Comparison of ENCODE assay signal across 17 cellular contexts in the genomic region with DNA sequence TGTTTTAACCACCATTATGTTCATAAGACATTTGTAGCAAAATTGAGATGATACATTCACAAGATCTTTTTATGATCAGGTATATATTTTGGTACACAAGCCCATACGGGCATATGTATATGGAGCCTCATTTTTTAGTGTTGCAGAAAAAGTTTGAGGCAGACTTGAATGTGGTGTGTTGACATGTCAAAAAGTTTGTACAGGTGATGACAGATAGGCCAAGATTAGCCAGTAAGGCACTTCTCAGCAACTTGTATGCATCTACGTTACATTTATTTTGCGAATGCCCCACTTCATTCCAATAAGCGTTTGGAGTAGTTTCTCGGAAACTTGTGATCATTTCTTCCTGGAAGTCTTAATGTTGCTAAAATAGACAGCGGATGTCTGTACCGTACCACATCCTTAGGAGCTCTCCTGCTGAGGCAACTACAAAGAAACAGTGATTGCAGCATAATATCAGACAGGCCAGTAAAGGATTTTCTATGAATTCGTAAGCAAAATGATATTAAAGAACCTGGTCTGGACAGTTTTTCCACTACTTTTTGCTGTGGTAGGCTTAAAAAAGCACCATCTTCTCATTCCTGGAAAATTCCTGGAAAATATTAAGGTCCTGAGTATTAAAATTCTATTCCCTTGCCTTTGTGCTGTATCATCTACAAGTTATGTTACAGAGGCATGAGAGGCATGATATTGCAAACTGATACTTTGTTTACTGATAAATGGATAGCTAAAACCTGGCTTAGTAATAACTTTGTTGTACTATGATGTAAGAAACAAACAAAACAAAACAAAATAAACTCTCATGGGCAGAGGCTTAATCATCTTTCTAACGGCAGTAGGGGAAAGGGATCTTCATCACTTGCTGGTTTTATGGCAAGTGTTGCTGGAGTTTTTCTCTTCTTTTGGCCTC.
DNase-seq lines count a peak whose midpoint lies in the region; ATAC-seq and TF ChIP-seq lines count a peak whose summit lies in the region.
"Had no signal": no experiment of that assay in that cellular context is flagged by ENCODE, and none has a peak within 500 bp of the region (broad histone marks: within the 10 kb centered on the region; RNA-seq: fewer than 3 reads in every experiment).

No MANE protein-coding gene starts in this region.

- H3K27ac ChIP-seq in DND-41 (ENCODE audit: low read length) (no peak overlapping the region), IMR-90 (ENCODE audit: insufficient read depth, low read length) (no peak overlapping the region), ovary (no peak overlapping the region)
- H3K27ac ChIP-seq: SJSA1 had no signal

- H3K4me1 ChIP-seq in DND-41 (ENCODE audit: insufficient read depth, low read length) (no peaks in the 10 kb centered on the region), IMR-90 (ENCODE audit: control insufficient read depth, insufficient read depth, low read length) (peaks cover 2% of the 10 kb centered on the region), ovary (ENCODE audit: insufficient read depth) (no peaks in the 10 kb centered on the region)
- H3K4me1 ChIP-seq: SJSA1 had no signal

- in situ Hi-C loops in IMR-90 (cut with MboI; ENCODE audit: low sequenced_read_pairs) = no loop called here

- no peaks in the 10 kb centered on the region for H4K20me1 ChIP-seq in DND-41 (ENCODE audit: insufficient read depth, low read length)
- H4K20me1 ChIP-seq in IMR-90 (ENCODE audit: insufficient read depth, low read length) = no peaks in the 10 kb centered on the region

- dilution Hi-C loops in IMR-90 (cut with HindIII; ENCODE audit: low sequenced_read_pairs, unreplicated experiment) = no loop called here

- DNase-seq in DND-41 (no peak), IMR-90 (peak; percentile 2), mesothelial cell of epicardium (ENCODE audit: low spot score in 2 of 2, unreplicated experiment in 2 of 2) (no peak), ovary (no peak), iPS-NIHi7 (ENCODE audit: extremely low spot score) (no peak)
- no peak for DNase-seq in activated T-helper 1 cell treated with anti-CD3 and anti-CD28 coated beads, Interleukin-12 subunit alpha, Interleukin-12 subunit beta, Interleukin-2, Interleukin-4 antibody, amounts not matched to agents 30 ng/mL and 10 ng/mL and 1 ng/mL, durations not matched to agents 14 hours and 24 hours and 36 hours (ENCODE audit: low spot score)
- no peak for DNase-seq in activated CD8-positive, alpha-beta memory T cell treated with anti-CD3 and anti-CD28 coated beads, Interleukin-2, amount 50 U/mL, for 48 hours
- DNase-seq: ACHN; Calu3; CD4-positive, alpha-beta T cell; DMS79 treated with DMSO at 0.1 percent for 48 hours; NCI-H1417; NCI-H187 treated with DMSO at 0.1 percent for 48 hours; OCI-M1 had no signal

- H4K8ac ChIP-seq in IMR-90 (ENCODE audit: low read depth in 2 of 2, low read length in 2 of 2) = no peak overlapping the region

- 100% methylated on average over 4 of the region's 9 CpGs; no CpG with 5 or more reads in 1 of the 2 experiments for WGBS in IMR-90 (ENCODE audit: extremely low coverage in 2 of 2, insufficient read length in 1 of 2), 2 experiments
- WGBS in ovary, 3 donors = 90 to 97% (median 92%) methylated on average over 9 of the region's 9 CpGs

- H3K18ac ChIP-seq in IMR-90 (ENCODE audit: low read depth, low read length) = no peak overlapping the region; the same call in 1 of the 2 replicates

- CTCF ChIA-PET in IMR-90 (lab: Yijun Ruan, JAX) = no interaction called here

- H2AK9ac ChIP-seq in IMR-90 (replicated peaks; ENCODE audit: low read depth, low read length, poor library complexity) = no peak overlapping the region

- 0 out of 2 replicates have a peak overlapping the region, but pooled peaks have one; percentile 32 for H3K4ac ChIP-seq in IMR-90 (ENCODE audit: low read depth, low read length)

- H4K5ac ChIP-seq in IMR-90 (ENCODE audit: low read depth, low read length) = no peak overlapping the region

- H3K23ac ChIP-seq in IMR-90 (ENCODE audit: low read depth, low read length) = no peak overlapping the region

- TF ChIP-seq EP300 in ovary (IDR thresholded peaks at IDR 0.05) = no peak

- no peaks in the 10 kb centered on the region for H3K9me3 ChIP-seq in DND-41 (ENCODE audit: insufficient read depth, low read length, severe bottlenecking)
- no peaks in the 10 kb centered on the region for H3K9me3 ChIP-seq in IMR-90 (ENCODE audit: control insufficient read depth, insufficient read depth, low read length)
- no peaks in the 10 kb centered on the region for H3K9me3 ChIP-seq in ovary
- H3K9me3 ChIP-seq: SJSA1 had no signal

- H3K36me3 Mint-ChIP-seq in activated T-helper 1 cell treated with anti-CD3 and anti-CD28 coated beads, Interleukin-12 subunit alpha, Interleukin-12 subunit beta, Interleukin-2, Interleukin-4 antibody, amounts not matched to agents 30 ng/mL and 10 ng/mL and 1 ng/mL, durations not matched to agents 14 hours and 24 hours and 36 hours (ENCODE audit: low read depth) = no peaks in the 10 kb centered on the region
- peaks cover 28% of the 10 kb centered on the region for H3K36me3 Mint-ChIP-seq in mesothelial cell of epicardium

- TF ChIP-seq POLR2A in IMR-90 (IDR thresholded peaks at IDR 0.05; ENCODE audit: low read depth, low read length) (no peak), ovary (IDR thresholded peaks at IDR 0.05) (no peak)

- 0 out of 2 replicates have a peak overlapping the region, but pooled peaks have one; percentile 43 for H4K91ac ChIP-seq in IMR-90 (ENCODE audit: insufficient read depth, low read depth, low read length)

- POLR2A ChIA-PET in IMR-90 (lab: Charles Lee; ENCODE audit: unreplicated experiment) = no interaction called here

- no peak overlapping the region for H2BK15ac ChIP-seq in IMR-90 (ENCODE audit: low read depth, low read length)

- ATAC-seq in DND-41 (ENCODE audit: insufficient read depth, low read depth) (peak; percentile 58; the same call in 1 of the 3 replicates), IMR-90 (ENCODE audit: low read depth) (peak; percentile 69)
- ATAC-seq: GM12878, GM23338 had no signal

- no peak overlapping the region for H3K14ac ChIP-seq in IMR-90 (replicated peaks; ENCODE audit: low read depth, low read length)

- H2AK5ac ChIP-seq in IMR-90 (ENCODE audit: low read depth, low read length) = no peak overlapping the region

- H2AFZ ChIP-seq in DND-41 (ENCODE audit: low read depth, low read length) = no peak overlapping the region
- peak overlapping the region; percentile 64 for H2AFZ ChIP-seq in IMR-90 (replicated peaks; ENCODE audit: low read length, poor library complexity)
- H2AFZ ChIP-seq: GM23338 had no signal

- no peaks in the 10 kb centered on the region for H3K27me3 Mint-ChIP-seq in activated T-helper 1 cell treated with anti-CD3 and anti-CD28 coated beads, Interleukin-12 subunit alpha, Interleukin-12 subunit beta, Interleukin-2, Interleukin-4 antibody, amounts not matched to agents 30 ng/mL and 10 ng/mL and 1 ng/mL, durations not matched to agents 14 hours and 24 hours and 36 hours (ENCODE audit: insufficient read depth)
- H3K27me3 Mint-ChIP-seq in mesothelial cell of epicardium (ENCODE audit: low read depth) = no peaks in the 10 kb centered on the region
- H3K27me3 Mint-ChIP-seq: CD4-positive, alpha-beta T cell had no signal

- H3K79me1 ChIP-seq in IMR-90 (ENCODE audit: low read depth in 1 of 2, low read length in 2 of 2) = no peaks in the 10 kb centered on the region

- H3K9ac ChIP-seq in DND-41 (ENCODE audit: low read depth, low read length) (no peak overlapping the region), IMR-90 (ENCODE audit: low read depth, low read length) (no peak overlapping the region)

- no TSS peak for BruUV-seq in IMR-90 (replicated peaks; lab: Mats Ljungman, UMichigan)

- H3K27ac Mint-ChIP-seq in activated T-helper 1 cell treated with anti-CD3 and anti-CD28 coated beads, Interleukin-12 subunit alpha, Interleukin-12 subunit beta, Interleukin-2, Interleukin-4 antibody, amounts not matched to agents 30 ng/mL and 10 ng/mL and 1 ng/mL, durations not matched to agents 14 hours and 24 hours and 36 hours = peak overlapping the region; percentile 41
- peak overlapping the region; percentile 75 for H3K27ac Mint-ChIP-seq in mesothelial cell of epicardium
- H3K27ac Mint-ChIP-seq: CD4-positive, alpha-beta T cell; GM23338 had no signal

- no peaks in the 10 kb centered on the region for H3K79me2 ChIP-seq in DND-41 (ENCODE audit: insufficient read depth, low read length)

- H3K4me1 Mint-ChIP-seq in activated T-helper 1 cell treated with anti-CD3 and anti-CD28 coated beads, Interleukin-12 subunit alpha, Interleukin-12 subunit beta, Interleukin-2, Interleukin-4 antibody, amounts not matched to agents 30 ng/mL and 10 ng/mL and 1 ng/mL, durations not matched to agents 14 hours and 24 hours and 36 hours (ENCODE audit: low read depth) = no peaks in the 10 kb centered on the region
- H3K4me1 Mint-ChIP-seq in mesothelial cell of epicardium = peaks cover 46% of the 10 kb centered on the region
- H3K4me1 Mint-ChIP-seq: GM23338 had no signal

- no peak overlapping the region for H2BK5ac ChIP-seq in IMR-90 (ENCODE audit: low read depth, low read length, poor library complexity, severe bottlenecking)

- 0 out of 2 replicates have a peak, but pooled peaks cover 3% of the 10 kb centered on the region for H3K9me1 ChIP-seq in IMR-90 (ENCODE audit: insufficient read depth, low read length)

- no peak overlapping the region for H2BK120ac ChIP-seq in IMR-90 (ENCODE audit: low read depth, low read length)

- H3K56ac ChIP-seq in IMR-90 (ENCODE audit: extremely low read depth, insufficient read depth, low read length) = no peak overlapping the region

- H3K4me2 ChIP-seq in DND-41 (ENCODE audit: insufficient read depth, low read length) = no peak overlapping the region
- H3K4me2 ChIP-seq in IMR-90 (ENCODE audit: low read depth, low read length) = no peak overlapping the region; the same call in 1 of the 2 replicates
- H3K4me2 ChIP-seq: GM23338 had no signal

- intact Hi-C loops in IMR-90 (cut with micrococcal nuclease) (no loop called here), ovary (cut with DNase I) (no loop called here)
- intact Hi-C loops in activated T-helper 1 cell treated with anti-CD3 and anti-CD28 coated beads, Interleukin-12 subunit alpha, Interleukin-12 subunit beta, Interleukin-2, Interleukin-4 antibody, amounts not matched to agents 30 ng/mL and 10 ng/mL and 1 ng/mL, durations not matched to agents 14 hours and 24 hours and 36 hours (cut with micrococcal nuclease) = loop anchor here (1.0 kb wide), 1 partner anchor 10 kb away; no protein-coding TSS in a partner anchor

- H3K27me3 ChIP-seq in DND-41 (ENCODE audit: insufficient read depth, low read length, poor library complexity) (no peaks in the 10 kb centered on the region), IMR-90 (ENCODE audit: control insufficient read depth, insufficient read depth, low read length) (no peaks in the 10 kb centered on the region), ovary (no peaks in the 10 kb centered on the region)
- H3K27me3 ChIP-seq: SJSA1 had no signal

- no peak overlapping the region for H2BK20ac ChIP-seq in IMR-90 (ENCODE audit: low read depth, low read length)

- no peak for TF ChIP-seq RAD21 in IMR-90 (IDR thresholded peaks at IDR 0.05; ENCODE audit: low read length)

- no peaks in the 10 kb centered on the region for H3K36me3 ChIP-seq in DND-41 (ENCODE audit: insufficient read depth, low read length)
- no peaks in the 10 kb centered on the region for H3K36me3 ChIP-seq in IMR-90 (ENCODE audit: control insufficient read depth, insufficient read depth, low read length)
- no peaks in the 10 kb centered on the region for H3K36me3 ChIP-seq in ovary

- no peak overlapping the region for H3K4me3 Mint-ChIP-seq in activated T-helper 1 cell treated with anti-CD3 and anti-CD28 coated beads, Interleukin-12 subunit alpha, Interleukin-12 subunit beta, Interleukin-2, Interleukin-4 antibody, amounts not matched to agents 30 ng/mL and 10 ng/mL and 1 ng/mL, durations not matched to agents 14 hours and 24 hours and 36 hours
- H3K4me3 Mint-ChIP-seq in mesothelial cell of epicardium = no peak overlapping the region
- H3K4me3 Mint-ChIP-seq: CD4-positive, alpha-beta T cell; GM23338 had no signal

- H3K9me3 Mint-ChIP-seq in activated T-helper 1 cell treated with anti-CD3 and anti-CD28 coated beads, Interleukin-12 subunit alpha, Interleukin-12 subunit beta, Interleukin-2, Interleukin-4 antibody, amounts not matched to agents 30 ng/mL and 10 ng/mL and 1 ng/mL, durations not matched to agents 14 hours and 24 hours and 36 hours = no peaks in the 10 kb centered on the region
- peaks cover 10% of the 10 kb centered on the region for H3K9me3 Mint-ChIP-seq in mesothelial cell of epicardium
- H3K9me3 Mint-ChIP-seq: CD4-positive, alpha-beta T cell; GM23338 had no signal

- TF ChIP-seq CTCF in DND-41 (IDR thresholded peaks at IDR 0.05; ENCODE audit: borderline replicate concordance, extremely low read depth, low read length, poor library complexity, severe bottlenecking) = no peak
- no peak for TF ChIP-seq CTCF in IMR-90 (conservative IDR thresholded peaks at IDR 0.05; ENCODE audit: low read depth, low read length)
- TF ChIP-seq CTCF in mesothelial cell of epicardium (IDR thresholded peaks at IDR 0.05; ENCODE audit: unreplicated experiment) = no peak
- TF ChIP-seq CTCF in ovary (IDR thresholded peaks at IDR 0.05) = no peak

- H3K4me3 ChIP-seq in DND-41 (ENCODE audit: low read depth in 1 of 2, low read length in 2 of 2) (no peak overlapping the region), IMR-90 (ENCODE audit: insufficient read depth, low read depth, low read length) (no peak overlapping the region), ovary (no peak overlapping the region)
- H3K4me3 ChIP-seq: GM12878, GM23338, SJSA1 had no signal
